ENCODE assay signal across 11 cellular contexts in genomic region chr2:132009874-132010521, GRCh38.
DNase-seq lines count a peak whose midpoint lies in the region; ATAC-seq and TF ChIP-seq lines count a peak whose summit lies in the region.
"Had no signal": no experiment of that assay in that cellular context is flagged by ENCODE, and none has a peak within 500 bp of the region (broad histone marks: within the 10 kb centered on the region; RNA-seq: fewer than 3 reads in every experiment).

No MANE protein-coding gene starts in this region.

- H3K27ac ChIP-seq in HUES6 (ENCODE audit: low read depth, low read length), result no peak overlapping the region
- H3K27ac ChIP-seq in coronary artery, result no peak overlapping the region

- H3K4me1 ChIP-seq in HUES6 (ENCODE audit: control insufficient read depth, insufficient read depth, low read length), result no peaks in the 10 kb centered on the region

- H3K36me3 ChIP-seq in HUES6 (ENCODE audit: control insufficient read depth, insufficient read depth, low read length), result no peaks in the 10 kb centered on the region

- no peaks in the 10 kb centered on the region for H3K36me3 Mint-ChIP-seq in nephron (ENCODE audit: low read depth)

- no peak for DNase-seq in AG10803 (ENCODE audit: low read depth)
- DNase-seq in coronary artery (ENCODE audit: low spot score), result no peak
- DNase-seq in hepatic stellate cell (ENCODE audit: low spot score), result no peak
- DNase-seq in NCI-H748 (lab: John Stamatoyannopoulos, UW; ENCODE audit: unreplicated experiment), result no peak
- DNase-seq: activated naive CD4-positive, alpha-beta T cell; DMS79 treated with DMSO at 0.1 percent for 48 hours had no signal

- TF ChIP-seq CTCF in AG10803 (conservative IDR thresholded peaks at IDR 0.05; ENCODE audit: low read length) (no peak), coronary artery (IDR thresholded peaks at IDR 0.05) (no peak), nephron (IDR thresholded peaks at IDR 0.05; ENCODE audit: unreplicated experiment in 3 of 3) (no peak)

- H3K27me3 Mint-ChIP-seq in nephron (ENCODE audit: low read depth), result peaks cover 88% of the 10 kb centered on the region

- peaks cover 2% of the 10 kb centered on the region for H3K9me3 Mint-ChIP-seq in nephron
- H3K9me3 Mint-ChIP-seq: T-helper 1 cell treated with Interleukin-12 subunit alpha and Interleukin-12 subunit beta and Interleukin-4 antibody, amounts not matched to agents 30 μg/mL and 1 μg/mL, for 36 hours had no signal

- peaks cover 53% of the 10 kb centered on the region for H3K27me3 ChIP-seq in HUES6 (ENCODE audit: control insufficient read depth, insufficient read depth, low read length)

- H3K4me3 ChIP-seq in AG10803 (ENCODE audit: low read length) (peak overlapping the region; percentile 35), HUES6 (ENCODE audit: low read depth, low read length) (peak overlapping the region; percentile 46), coronary artery (peak overlapping the region; percentile 51)

- peak overlapping the region; percentile 57 to 81 (median 60) for H3K4me3 Mint-ChIP-seq in nephron
- H3K4me3 Mint-ChIP-seq: T-helper 1 cell treated with Interleukin-12 subunit alpha and Interleukin-12 subunit beta and Interleukin-4 antibody, amounts not matched to agents 30 μg/mL and 1 μg/mL, for 36 hours had no signal

- H3K27ac Mint-ChIP-seq in nephron, result no peak overlapping the region
- H3K27ac Mint-ChIP-seq: T-helper 1 cell treated with Interleukin-12 subunit alpha and Interleukin-12 subunit beta and Interleukin-4 antibody, amounts not matched to agents 30 μg/mL and 1 μg/mL, for 36 hours had no signal

- H3K9ac ChIP-seq in HUES6 (ENCODE audit: low read length), result no peak overlapping the region

- H3K4me1 Mint-ChIP-seq in nephron, result no peaks in the 10 kb centered on the region

- H3K9me3 ChIP-seq in HUES6 (ENCODE audit: control insufficient read depth, insufficient read depth, low read depth, low read length), result no peaks in the 10 kb centered on the region

- ATAC-seq in HG03025 (IDR thresholded peaks at IDR 0.05; ENCODE audit: low FRiP score, unreplicated experiment), result no peak
- ATAC-seq in HG02759 (IDR thresholded peaks at IDR 0.05; ENCODE audit: unreplicated experiment), result no peak
